24 cellular contexts compared by ENCODE assay signal in genomic region chr6:46393940-46394337, GRCh38.
DNase-seq lines count a peak whose midpoint lies in the region; ATAC-seq and TF ChIP-seq lines count a peak whose summit lies in the region.
"Had no signal": no experiment of that assay in that cellular context is flagged by ENCODE, and none has a peak within 500 bp of the region (broad histone marks: within the 10 kb centered on the region; RNA-seq: fewer than 3 reads in every experiment).

No MANE protein-coding gene starts in this region.

- no peaks in the 10 kb centered on the region for H3K9me3 ChIP-seq in liver (ENCODE audit: control insufficient read depth in 4 of 4, low read length in 3 of 4)
- H3K9me3 ChIP-seq in thyroid gland, result no peaks in the 10 kb centered on the region
- H3K9me3 ChIP-seq in upper lobe of right lung, result no peaks in the 10 kb centered on the region
- H3K9me3 ChIP-seq: BE2C, Caco-2, Peyer's patch had no signal

- 53% methylated on average over 5 of the region's 5 CpGs for WGBS in liver
- 62 to 75% methylated on average over 5 of the region's 5 CpGs for WGBS in thyroid gland, 2 donors

- H3K4me3 ChIP-seq in liver (ENCODE audit: low read depth in 1 of 3, low read length in 3 of 3), result no peak overlapping the region
- H3K4me3 ChIP-seq in thyroid gland (replicated peaks in 1 of 3), result no peak overlapping the region
- no peak overlapping the region for H3K4me3 ChIP-seq in upper lobe of right lung
- H3K4me3 ChIP-seq: Peyer's patch had no signal

- H3K27me3 ChIP-seq in liver (ENCODE audit: control insufficient read depth in 4 of 4, insufficient read depth in 4 of 4, low read length in 3 of 4) (no peaks in the 10 kb centered on the region), thyroid gland (no peaks in the 10 kb centered on the region), upper lobe of right lung (no peaks in the 10 kb centered on the region)
- H3K27me3 ChIP-seq: BE2C, Peyer's patch had no signal

- H3K4me1 ChIP-seq in liver (ENCODE audit: control insufficient read depth in 4 of 4, insufficient read depth in 4 of 4, low read length in 3 of 4) (peaks cover 6 to 51% (median 40%) of the 10 kb centered on the region in 4 donors), thyroid gland (peaks cover 3 to 11% of the 10 kb centered on the region in 2 donors), upper lobe of right lung (no peaks in the 10 kb centered on the region)
- H3K4me1 ChIP-seq: BE2C, Caco-2, Peyer's patch had no signal

- no peak for TF ChIP-seq POLR2A in thyroid gland (IDR thresholded peaks at IDR 0.05)
- no peak for TF ChIP-seq POLR2A in GM18505 (IDR thresholded peaks at IDR 0.05; ENCODE audit: borderline replicate concordance, extremely low read depth, insufficient read depth, insufficient read length)

- intact Hi-C loops in thyroid gland (cut with DNase I) (no loop called here), upper lobe of right lung (cut with DNase I) (no loop called here)

- peak; percentile 22 to 68 for DNase-seq in NCI-H524 (lab: John Stamatoyannopoulos, UW)
- DNase-seq in NCI-H524 treated with DMSO at 0.1 percent for 48 hours (lab: John Stamatoyannopoulos, UW), result no peak
- DNase-seq in pons (ENCODE audit: low spot score), result peak; percentile 95
- no peak for DNase-seq in thyroid gland
- no peak for DNase-seq in upper lobe of right lung
- DNase-seq: BE2C; Caco-2; CD4-positive, alpha-beta T cell; GDM1; GOT3; KBM-7; NCI-H1417; NCI-H187 treated with DMSO at 0.1 percent for 48 hours; NCI-H2171; NCI-H446; NCI-H748 treated with DMSO at 0.1 percent for 48 hours; NK-92 treated with Interleukin-12 subunit alpha and Interleukin-12 subunit beta, amount 100 ng/mL, for 24 hours; Peyer's patch had no signal

- H3K9ac ChIP-seq in liver (ENCODE audit: low read depth in 1 of 2, low read length in 2 of 2), result no peak overlapping the region

- peak overlapping the region; percentile 39 to 62 for H3K27ac ChIP-seq in liver (ENCODE audit: low read depth in 1 of 2, low read length in 2 of 2)
- H3K27ac ChIP-seq in thyroid gland, result peak overlapping the region; percentile 2 to 29 (median 19)
- H3K27ac ChIP-seq in upper lobe of right lung, result no peak overlapping the region
- H3K27ac ChIP-seq: 22Rv1, Peyer's patch had no signal

- ATAC-seq in HG03432 (IDR thresholded peaks at IDR 0.05; ENCODE audit: unreplicated experiment) (no peak), upper lobe of right lung (no peak), GM18505 (IDR thresholded peaks at IDR 0.05; ENCODE audit: unreplicated experiment) (no peak)
- ATAC-seq: HCT116, Right ventricle myocardium inferior had no signal

- no peak for TF ChIP-seq CTCF in liver (IDR thresholded peaks at IDR 0.05; ENCODE audit: low read depth, low read length, missing input control)
- TF ChIP-seq CTCF in thyroid gland (IDR thresholded peaks at IDR 0.05), result no peak
- no peak for TF ChIP-seq CTCF in upper lobe of right lung (IDR thresholded peaks at IDR 0.05)

- TF ChIP-seq RAD21 in liver (IDR thresholded peaks at IDR 0.05), result no peak

- no peaks in the 10 kb centered on the region for H3K36me3 ChIP-seq in liver (ENCODE audit: control insufficient read depth in 4 of 4, insufficient read depth in 3 of 4, low read depth in 1 of 4, low read length in 3 of 4)
- H3K36me3 ChIP-seq in thyroid gland, result no peaks in the 10 kb centered on the region
- H3K36me3 ChIP-seq in upper lobe of right lung, result no peaks in the 10 kb centered on the region
- H3K36me3 ChIP-seq: BE2C, Peyer's patch had no signal

TF ChIP-seq in liver, 16 proteins besides CTCF, POLR2A, EP300 and RAD21:
- TF ChIP-seq ZBTB33 (IDR thresholded peaks at IDR 0.05) (no peak), YY1 (IDR thresholded peaks at IDR 0.05) (no peak), JUND (IDR thresholded peaks at IDR 0.05) (no peak), FOXA2 (IDR thresholded peaks at IDR 0.05) (no peak), NR2F2 (IDR thresholded peaks at IDR 0.05) (no peak)
TF ChIP-seq in liver: peak in this region for 0.

Comparison
In these comparisons a context has a peak if more than half of its experiments do, and no peak if none do; other contexts are left out.
1. DNase-seq: peak in NCI-H524 (2 of 2) and pons (single experiment); none in NCI-H524 treated with DMSO at 0.1 percent for 48 hours (single experiment), thyroid gland (0 of 2) and upper lobe of right lung (single experiment).